ENCODE assay signal across 24 cellular contexts in genomic region chr2:225006730-225007129, GRCh38. TPM values are rescaled to one million over a fixed set of nuclear protein-coding genes. Genes with fewer than 3 reads are reported as not detected.
DNase-seq lines count a peak whose midpoint lies in the region; ATAC-seq, FAIRE-seq and TF ChIP-seq lines count a peak whose summit lies in the region.
"Had no signal": no experiment of that assay in that cellular context is flagged by ENCODE, and none has a peak within 500 bp of the region (broad histone marks: within the 10 kb centered on the region; RNA-seq: fewer than 3 reads in every experiment).

No MANE protein-coding gene starts in this region.

- H3K4me1 ChIP-seq in A549 = peaks cover 63% of the 10 kb centered on the region
- peaks cover 33% of the 10 kb centered on the region for H3K4me1 ChIP-seq in keratinocyte (ENCODE audit: control insufficient read depth, extremely low read depth, insufficient read depth, low read length)
- peaks cover 13% of the 10 kb centered on the region for H3K4me1 ChIP-seq in GM23338 (ENCODE audit: insufficient read depth)

- H3K9me3 Mint-ChIP-seq in CD4-positive, alpha-beta T cell = no peaks in the 10 kb centered on the region
- H3K9me3 Mint-ChIP-seq in activated T-helper 1 cell treated with anti-CD3 and anti-CD28 coated beads, Interleukin-12 subunit alpha, Interleukin-12 subunit beta, Interleukin-2, Interleukin-4 antibody, amounts not matched to agents 30 ng/mL and 10 ng/mL and 1 ng/mL, durations not matched to agents 14 hours and 24 hours and 36 hours = no peaks in the 10 kb centered on the region
- H3K9me3 Mint-ChIP-seq in GM23338 = no peaks in the 10 kb centered on the region
- H3K9me3 Mint-ChIP-seq: type B pancreatic cell had no signal

- peak overlapping the region; percentile 2; the same call in 1 of the 3 replicates for H3K4me2 ChIP-seq in A549
- H3K4me2 ChIP-seq in keratinocyte (ENCODE audit: control insufficient read depth, extremely low read depth, insufficient read depth, low read depth, low read length) = no peak overlapping the region
- no peak overlapping the region for H3K4me2 ChIP-seq in GM23338
- H3K4me2 ChIP-seq: smooth muscle cell had no signal

- H3K9me3 ChIP-seq in A549 = no peaks in the 10 kb centered on the region
- no peaks in the 10 kb centered on the region for H3K9me3 ChIP-seq in CD4-positive, alpha-beta T cell (ENCODE audit: control insufficient read depth, low read length)
- H3K9me3 ChIP-seq in keratinocyte (ENCODE audit: control insufficient read depth, low read depth, low read length) = no peaks in the 10 kb centered on the region
- H3K9me3 ChIP-seq: adrenal gland had no signal

- 65% methylated on average over 2 of the region's 2 CpGs for WGBS in A549 (ENCODE audit: missing lambda C conversion rate)

- H3K27ac ChIP-seq in A549 (peak overlapping the region in 1 of 2 experiments; percentile 23; a peak in 1 of 6 replicates), keratinocyte (ENCODE audit: control insufficient read depth, insufficient read depth, low read length) (no peak overlapping the region), GM23338 (ENCODE audit: low read depth) (no peak overlapping the region)
- H3K27ac ChIP-seq in CD4-positive, alpha-beta T cell (ENCODE audit: low read depth, low read length) = no peak overlapping the region
- H3K27ac ChIP-seq: adrenal gland had no signal

- CTCF ChIA-PET in A549 (lab: Yijun Ruan, JAX) = interaction anchor here (0.7 kb wide), 1 partner anchor 36 kb away, joined by 5 read pairs; the partner anchor contains the start of gene DOCK10
- CTCF ChIA-PET in CD4-positive, alpha-beta T cell (lab: Charles Lee) = no interaction called here

- H3K27me3 Mint-ChIP-seq in CD4-positive, alpha-beta T cell = no peaks in the 10 kb centered on the region
- no peaks in the 10 kb centered on the region for H3K27me3 Mint-ChIP-seq in activated T-helper 1 cell treated with anti-CD3 and anti-CD28 coated beads, Interleukin-12 subunit alpha, Interleukin-12 subunit beta, Interleukin-2, Interleukin-4 antibody, amounts not matched to agents 30 ng/mL and 10 ng/mL and 1 ng/mL, durations not matched to agents 14 hours and 24 hours and 36 hours (ENCODE audit: insufficient read depth)
- H3K27me3 Mint-ChIP-seq in GM23338 (ENCODE audit: insufficient read depth, low read depth, poor library complexity) = peaks cover 8% of the 10 kb centered on the region
- H3K27me3 Mint-ChIP-seq: B cell had no signal

- H3K9ac ChIP-seq in keratinocyte (ENCODE audit: control insufficient read depth, extremely low read depth, insufficient read depth, low read length) = no peak overlapping the region

- H3K36me3 ChIP-seq in keratinocyte (ENCODE audit: control insufficient read depth in 2 of 2, extremely low read depth in 1 of 2, insufficient read depth in 2 of 2, low read length in 2 of 2) = no peaks in the 10 kb centered on the region
- no peaks in the 10 kb centered on the region for H3K36me3 ChIP-seq in GM23338 (ENCODE audit: insufficient read depth)
- H3K36me3 ChIP-seq: adrenal gland had no signal

- no peak overlapping the region for H2AFZ ChIP-seq in keratinocyte (ENCODE audit: control insufficient read depth, low read length)
- H2AFZ ChIP-seq in GM23338 = no peak overlapping the region

- POLR2A ChIA-PET in A549 (lab: Yijun Ruan, JAX) = no interaction called here
- POLR2A ChIA-PET in CD4-positive, alpha-beta T cell (lab: Charles Lee) = interaction anchor here (1.4 kb wide), 1 partner anchor 9 kb away, joined by 3 read pairs; no protein-coding TSS in a partner anchor

- H3K79me2 ChIP-seq in keratinocyte (ENCODE audit: control insufficient read depth, insufficient read depth, low read length) (no peaks in the 10 kb centered on the region), GM23338 (replicated peaks; ENCODE audit: insufficient read depth) (no peaks in the 10 kb centered on the region)

- TF ChIP-seq EP300 in A549 (IDR thresholded peaks at IDR 0.05) = no peak

- TF ChIP-seq RAD21 in A549 (conservative IDR thresholded peaks at IDR 0.05 in 1 of 2, IDR thresholded peaks at IDR 0.05 in 1 of 2) = no peak

- H3K4me1 Mint-ChIP-seq in CD4-positive, alpha-beta T cell (ENCODE audit: low read depth) = peaks cover 95% of the 10 kb centered on the region
- H3K4me1 Mint-ChIP-seq in activated T-helper 1 cell treated with anti-CD3 and anti-CD28 coated beads, Interleukin-12 subunit alpha, Interleukin-12 subunit beta, Interleukin-2, Interleukin-4 antibody, amounts not matched to agents 30 ng/mL and 10 ng/mL and 1 ng/mL, durations not matched to agents 14 hours and 24 hours and 36 hours (ENCODE audit: low read depth) = peaks cover 92% of the 10 kb centered on the region
- H3K4me1 Mint-ChIP-seq in GM23338 = peaks cover 28% of the 10 kb centered on the region

- no peak for DNase-seq in A549 (ENCODE audit: low read depth in 1 of 2, low spot score in 1 of 2)
- no peak for DNase-seq in CD4-positive, alpha-beta T cell
- DNase-seq in activated T-helper 1 cell treated with anti-CD3 and anti-CD28 coated beads, Interleukin-12 subunit alpha, Interleukin-12 subunit beta, Interleukin-2, Interleukin-4 antibody, amounts not matched to agents 30 ng/mL and 10 ng/mL and 1 ng/mL, durations not matched to agents 14 hours and 24 hours and 36 hours (ENCODE audit: low spot score) = no peak
- DNase-seq in keratinocyte (ENCODE audit: low read depth, low spot score) = no peak
- DNase-seq in left ventricle myocardium superior = no peak
- no peak for DNase-seq in GM23338 (ENCODE audit: low spot score)
- no peak for DNase-seq in NCI-H2081 treated with DMSO at 0.1 percent for 48 hours (lab: John Stamatoyannopoulos, UW)
- DNase-seq: activated CD4-positive, alpha-beta T cell treated with anti-CD3 and anti-CD28 coated beads for 4 hours; adrenal gland; caudate nucleus; EL; hippocampal formation; NCI-H1105 treated with DMSO at 0.1 percent for 48 hours; NCI-H510A; occipital lobe; stimulated activated CD4-positive, alpha-beta T cell treated with anti-CD3 and anti-CD28 coated beads, Interleukin-2, amount 100 ng/mL, for 48 hours; SW 1271 had no signal

- H3K9me2 ChIP-seq in GM23338 (ENCODE audit: insufficient read depth) = peaks cover 4% of the 10 kb centered on the region; the same call in 1 of the 2 replicates

- no peak overlapping the region for H3K4me3 ChIP-seq in A549
- H3K4me3 ChIP-seq in keratinocyte (ENCODE audit: control insufficient read depth in 2 of 3, extremely low read depth in 1 of 3, insufficient read depth in 2 of 3, low read depth in 1 of 3, low read length in 3 of 3) = no peak overlapping the region
- no peak overlapping the region for H3K4me3 ChIP-seq in GM23338
- H3K4me3 ChIP-seq: adrenal gland, lung, smooth muscle cell had no signal

- FAIRE-seq in A549 (lab: Jason Lieb, UNC) = no peak
- FAIRE-seq in keratinocyte (lab: Jason Lieb, UNC) = peak; percentile 13
- FAIRE-seq: frontal cortex, islet of Langerhans had no signal

- H3K36me3 Mint-ChIP-seq in CD4-positive, alpha-beta T cell (ENCODE audit: low read depth) = peaks cover 14% of the 10 kb centered on the region
- peaks cover 39% of the 10 kb centered on the region for H3K36me3 Mint-ChIP-seq in activated T-helper 1 cell treated with anti-CD3 and anti-CD28 coated beads, Interleukin-12 subunit alpha, Interleukin-12 subunit beta, Interleukin-2, Interleukin-4 antibody, amounts not matched to agents 30 ng/mL and 10 ng/mL and 1 ng/mL, durations not matched to agents 14 hours and 24 hours and 36 hours (ENCODE audit: low read depth)
- H3K36me3 Mint-ChIP-seq in GM23338 (ENCODE audit: low read depth) = no peaks in the 10 kb centered on the region
- H3K36me3 Mint-ChIP-seq: type B pancreatic cell had no signal

- no peaks in the 10 kb centered on the region for H3K9me1 ChIP-seq in keratinocyte (ENCODE audit: control insufficient read depth, extremely low read depth, insufficient read depth, low read length)

- H3K27ac Mint-ChIP-seq in CD4-positive, alpha-beta T cell = peak overlapping the region; percentile 83
- peak overlapping the region; percentile 52 for H3K27ac Mint-ChIP-seq in activated T-helper 1 cell treated with anti-CD3 and anti-CD28 coated beads, Interleukin-12 subunit alpha, Interleukin-12 subunit beta, Interleukin-2, Interleukin-4 antibody, amounts not matched to agents 30 ng/mL and 10 ng/mL and 1 ng/mL, durations not matched to agents 14 hours and 24 hours and 36 hours
- H3K27ac Mint-ChIP-seq in GM23338 = no peak overlapping the region
- H3K27ac Mint-ChIP-seq: B cell, type B pancreatic cell had no signal

- H3K27me3 ChIP-seq in CD4-positive, alpha-beta T cell (ENCODE audit: control insufficient read depth, insufficient read depth, low read length) = no peaks in the 10 kb centered on the region
- no peaks in the 10 kb centered on the region for H3K27me3 ChIP-seq in keratinocyte (ENCODE audit: control insufficient read depth, extremely low read depth, insufficient read depth, low read length)
- no peaks in the 10 kb centered on the region for H3K27me3 ChIP-seq in GM23338 (ENCODE audit: insufficient read depth)
- H3K27me3 ChIP-seq: adrenal gland had no signal

- intact Hi-C loops in CD4-positive, alpha-beta T cell (cut with DNase I, micrococcal nuclease) = loop anchor here in 1 of 2 experiments (5.0 kb wide), 2 partner anchors 36 to 51 kb away; partner anchors contain the start of gene DOCK10
- intact Hi-C loops in activated T-helper 1 cell treated with anti-CD3 and anti-CD28 coated beads, Interleukin-12 subunit alpha, Interleukin-12 subunit beta, Interleukin-2, Interleukin-4 antibody, amounts not matched to agents 30 ng/mL and 10 ng/mL and 1 ng/mL, durations not matched to agents 14 hours and 24 hours and 36 hours (cut with micrococcal nuclease) = no loop called here
- intact Hi-C loops in left ventricle myocardium superior (cut with micrococcal nuclease) = no loop called here

- TF ChIP-seq CTCF in A549 (IDR thresholded peaks at IDR 0.05) (no peak), keratinocyte (optimal IDR thresholded peaks at IDR 0.05 in 1 of 3, IDR thresholded peaks at IDR 0.05 in 1 of 3, conservative IDR thresholded peaks at IDR 0.05 in 1 of 3; ENCODE audit: extremely low read depth in 1 of 3, insufficient read depth in 2 of 3, low read length in 3 of 3) (no peak), GM23338 (conservative IDR thresholded peaks at IDR 0.05; ENCODE audit: low read depth in 2 of 2) (no peak)
- no peak for TF ChIP-seq CTCF in CD4-positive, alpha-beta T cell (IDR thresholded peaks at IDR 0.05)

- no peaks in the 10 kb centered on the region for H4K20me1 ChIP-seq in keratinocyte (ENCODE audit: control insufficient read depth, extremely low read depth, insufficient read depth, low read length)
- H4K20me1 ChIP-seq in GM23338 (replicated peaks; ENCODE audit: insufficient read depth) = no peaks in the 10 kb centered on the region

- no peak for TF ChIP-seq POLR2A in A549 (IDR thresholded peaks at IDR 0.05; ENCODE audit: low read length)

- no peaks in the 10 kb centered on the region for H3F3A ChIP-seq in GM23338 (replicated peaks; ENCODE audit: low read depth)

- dilution Hi-C loops in keratinocyte (cut with MboI; ENCODE audit: extremely low pct_ligation_motif_present, low sequenced_read_pairs) = no loop called here

- ATAC-seq in A549 (no peak), left ventricle myocardium superior (no peak), GM23338 (no peak)
- no peak for ATAC-seq in CD4-positive, alpha-beta T cell (ENCODE audit: poor library complexity)
- ATAC-seq: HCT116 had no signal

- H3K4me3 Mint-ChIP-seq in CD4-positive, alpha-beta T cell = peak overlapping the region; percentile 12
- H3K4me3 Mint-ChIP-seq in activated T-helper 1 cell treated with anti-CD3 and anti-CD28 coated beads, Interleukin-12 subunit alpha, Interleukin-12 subunit beta, Interleukin-2, Interleukin-4 antibody, amounts not matched to agents 30 ng/mL and 10 ng/mL and 1 ng/mL, durations not matched to agents 14 hours and 24 hours and 36 hours = no peak overlapping the region
- H3K4me3 Mint-ChIP-seq in GM23338 = no peak overlapping the region
- H3K4me3 Mint-ChIP-seq: B cell, type B pancreatic cell had no signal

RNA-seq across cellular contexts. Expression of gene DOCK10, which starts 35.5 kb away (rescaled TPM):
- polyA plus RNA-seq in A549 (2011; rRNA removed) = 45.3 and 59.2 TPM in 2 replicates
- polyA plus RNA-seq in A549 (2012; cell fraction: cytosol; rRNA removed) = 41.5 and 42.4 TPM in 2 replicates
- 43.6 and 75.5 TPM in 2 replicates for polyA plus RNA-seq in A549 (2012; cell fraction: nucleus; rRNA removed)
- polyA plus RNA-seq in A549 (2017; fragmentation: RNase III; extraction: RNeasy Plus Mini Kit Qiagen cat#74134 plus additional on column Dnase treatment) = 35.6 to 43.0 TPM (median 42.2 TPM) in 3 replicates
- polyA minus RNA-seq in A549 (2011; rRNA and poly(A)+ RNA removed) = 89.1 and 90.9 TPM in 2 replicates
- 100 to 1,000 TPM; 184 to 209 TPM for total RNA-seq in CD4-positive, alpha-beta T cell
- total RNA-seq in activated T-helper 1 cell treated with anti-CD3 and anti-CD28 coated beads, Interleukin-12 subunit alpha, Interleukin-12 subunit beta, Interleukin-2, Interleukin-4 antibody, amounts not matched to agents 30 ng/mL and 10 ng/mL and 1 ng/mL, durations not matched to agents 14 hours and 24 hours and 36 hours = 144 and 159 TPM in 2 replicates
- 1.0 to 2.5 TPM (median 1.4 TPM) in 3 replicates for polyA plus RNA-seq in keratinocyte
- polyA plus RNA-seq in keratinocyte (2011; ENCODE audit: low read depth) = 0.27 TPM
- polyA plus RNA-seq in keratinocyte (2011; cell fraction: cytosol; rRNA removed) = 0.21 and 0.29 TPM in 2 replicates
- 0.80 and 1.8 TPM in 2 replicates for polyA plus RNA-seq in keratinocyte (2011; cell fraction: nucleus; rRNA removed)
- polyA plus RNA-seq in keratinocyte (2012; ENCODE audit: low replicate concordance) = 0.01 and 0.58 TPM in 2 replicates
- 1.2 to 2.7 TPM (median 1.5 TPM) in 3 replicates for polyA minus RNA-seq in keratinocyte
- 4.0 TPM for polyA minus RNA-seq in keratinocyte (2011; cell fraction: cytosol; rRNA and poly(A)+ RNA removed)
- 1.3 and 1.6 TPM in 2 replicates for polyA minus RNA-seq in keratinocyte (2011; cell fraction: nucleus; rRNA and poly(A)+ RNA removed)
- total RNA-seq in left ventricle myocardium superior = 2.3 TPM
- 1.3 and 1.7 TPM in 2 replicates for total RNA-seq in GM23338 (2014; rRNA removed; shearing (Covaris generic))
- 0.19 and 1.0 TPM in 2 replicates for polyA plus RNA-seq in GM23338 (2016; fragmentation: Nextera tagmentation; extraction: Ambion mirVana)
- polyA plus RNA-seq: smooth muscle cell had no signal

Comparison
In these comparisons a context has a peak if more than half of its experiments do, and no peak if none do; other contexts are left out.
1. RNA of gene DOCK10, which starts 35.5 kb away (total RNA-seq): 184 to 209 TPM in CD4-positive, alpha-beta T cell and 144 to 159 TPM in activated T-helper 1 cell treated with anti-CD3 and anti-CD28 coated beads, Interleukin-12 subunit alpha, Interleukin-12 subunit beta, Interleukin-2, Interleukin-4 antibody, amounts not matched to agents 30 ng/mL and 10 ng/mL and 1 ng/mL, durations not matched to agents 14 hours and 24 hours and 36 hours; 2.3 TPM in left ventricle myocardium superior (single experiment) and 1.3 to 1.7 TPM in GM23338; every median in the first group is over 10 times any median in the second.